7 cellular contexts compared by ENCODE assay signal in genomic region chr14:104689620-104690265, GRCh38. TPM values are rescaled to one million over a fixed set of nuclear protein-coding genes. Genes with fewer than 3 reads are reported as not detected.
DNase-seq lines count a peak whose midpoint lies in the region; ATAC-seq and TF ChIP-seq lines count a peak whose summit lies in the region.

No MANE protein-coding gene starts in this region.

- no peak for ATAC-seq in GM21367 (IDR thresholded peaks at IDR 0.05; ENCODE audit: unreplicated experiment)

- TF ChIP-seq POLR2A in GM19099 (IDR thresholded peaks at IDR 0.05; ENCODE audit: extremely low read depth, insufficient read length, low read depth): peak; percentile 53

- TF ChIP-seq EP300 in SK-N-SH (IDR thresholded peaks at IDR 0.05; ENCODE audit: borderline replicate concordance in 1 of 2, low read depth in 1 of 2, low read length in 1 of 2): no peak

- CTCF ChIA-PET in SK-N-SH (lab: Yijun Ruan, JAX): interaction anchor here (0.7 to 4.8 kb wide), 7 partner anchors 20 to 596 kb away, joined by 3 to 18 read pairs (median 3); partner anchors contain the start of gene ADSS1

- H3K4me2 ChIP-seq in SK-N-SH: peak overlapping the region; percentile 100
- peak overlapping the region; percentile 83 for H3K4me2 ChIP-seq in osteoblast (ENCODE audit: insufficient read depth, low read length)

- peaks cover 13% of the 10 kb centered on the region for H3F3A ChIP-seq in SK-N-SH (replicated peaks; ENCODE audit: insufficient read depth)

- peaks cover 52% of the 10 kb centered on the region for H3K79me2 ChIP-seq in SK-N-SH (ENCODE audit: insufficient read depth)
- H3K79me2 ChIP-seq in osteoblast (ENCODE audit: insufficient read depth, low read length): peaks cover 53% of the 10 kb centered on the region

- DNase-seq in SK-N-SH (peak; percentile 81), osteoblast (ENCODE audit: insufficient read length, low spot score, missing footprints) (peak; percentile 97), C1 segment of cervical spinal cord (lab: John Stamatoyannopoulos, UW) (no peak), NK-92 (lab: John Stamatoyannopoulos, UW; ENCODE audit: unreplicated experiment) (no peak)

- H4K20me1 ChIP-seq in SK-N-SH (ENCODE audit: insufficient read depth) (peaks cover 43% of the 10 kb centered on the region), osteoblast (ENCODE audit: insufficient read depth, low read length) (peaks cover 45% of the 10 kb centered on the region)

- no peaks in the 10 kb centered on the region for H3K9me2 ChIP-seq in SK-N-SH

- H3K4me3 ChIP-seq in SK-N-SH (ENCODE audit: low read depth in 2 of 2, low read length in 1 of 2): peak overlapping the region; percentile 87 to 91
- peak overlapping the region; percentile 68 to 71 for H3K4me3 ChIP-seq in esophagus (ENCODE audit: low read depth in 1 of 2, low read length in 2 of 2)
- H3K4me3 ChIP-seq in osteoblast (ENCODE audit: insufficient read depth, low read length): peak overlapping the region; percentile 91

- POLR2A ChIA-PET in SK-N-SH (lab: Yijun Ruan, JAX): no interaction called here

- H3K4me1 ChIP-seq in SK-N-SH (ENCODE audit: control insufficient read depth in 1 of 2, insufficient read depth in 2 of 2, low read depth in 1 of 2, low read length in 1 of 2) (peaks cover 13 to 41% of the 10 kb centered on the region in 2 experiments), esophagus (ENCODE audit: control insufficient read depth in 2 of 2, insufficient read depth in 2 of 2, low read length in 1 of 2) (peaks cover 12 to 60% of the 10 kb centered on the region in 2 donors), osteoblast (ENCODE audit: insufficient read depth, low read length) (peaks cover 20% of the 10 kb centered on the region)

- H3K36me3 ChIP-seq in SK-N-SH (replicated peaks in 1 of 2; ENCODE audit: control insufficient read depth in 1 of 2, insufficient read depth in 2 of 2, low read length in 1 of 2) (peaks cover 3 to 8% of the 10 kb centered on the region in 2 experiments), esophagus (ENCODE audit: control insufficient read depth in 2 of 2, insufficient read depth in 2 of 2, low read length in 1 of 2) (peaks cover 0 to 1% of the 10 kb centered on the region in 2 donors), osteoblast (ENCODE audit: insufficient read depth, low read length) (no peaks in the 10 kb centered on the region)

- TF ChIP-seq CTCF in SK-N-SH (IDR thresholded peaks at IDR 0.05) (no peak), osteoblast (IDR thresholded peaks at IDR 0.05; ENCODE audit: extremely low read depth, low read depth, low read length) (no peak)

- no peak for TF ChIP-seq RAD21 in SK-N-SH (IDR thresholded peaks at IDR 0.05; ENCODE audit: low read length)

- H3K27me3 ChIP-seq in SK-N-SH (ENCODE audit: insufficient read depth) (no peaks in the 10 kb centered on the region), esophagus (ENCODE audit: control insufficient read depth in 1 of 2, insufficient read depth in 2 of 2, low read length in 2 of 2) (no peaks in the 10 kb centered on the region), osteoblast (ENCODE audit: insufficient read depth, low read length) (no peaks in the 10 kb centered on the region)

- H2AFZ ChIP-seq in SK-N-SH (ENCODE audit: low read depth) (no peak overlapping the region), osteoblast (ENCODE audit: low read length) (peak overlapping the region; percentile 3)

- no peaks in the 10 kb centered on the region for H3K9me3 ChIP-seq in SK-N-SH
- no peaks in the 10 kb centered on the region for H3K9me3 ChIP-seq in esophagus (ENCODE audit: control insufficient read depth in 2 of 2, insufficient read depth in 1 of 2, low read depth in 1 of 2, low read length in 1 of 2)
- H3K9me3 ChIP-seq in osteoblast (ENCODE audit: low read depth, low read length): no peaks in the 10 kb centered on the region

- WGBS in SK-N-SH (ENCODE audit: low lambda C conversion rate): no CpG with 5 or more reads among the region's 69 CpGs
- WGBS in esophagus, 2 donors: 1% methylated on average over 58 to 69 of the region's 69 CpGs

- H3K27ac ChIP-seq in SK-N-SH (ENCODE audit: low read depth in 2 of 2, low read length in 1 of 2): peak overlapping the region; percentile 16 to 36; a peak in 3 of 4 replicates
- peak overlapping the region; percentile 20 to 82 for H3K27ac ChIP-seq in esophagus (ENCODE audit: low read depth in 2 of 2, low read length in 1 of 2)
- peak overlapping the region; percentile 61 for H3K27ac ChIP-seq in osteoblast (ENCODE audit: low read depth, low read length)

- H3K9ac ChIP-seq in SK-N-SH: peak overlapping the region; percentile 85

TF ChIP-seq in SK-N-SH, 30 proteins besides CTCF, POLR2A, EP300 and RAD21:
- TF ChIP-seq FOSL2 (IDR thresholded peaks at IDR 0.05; ENCODE audit: borderline replicate concordance, low read depth) (no peak), POLR2AphosphoS5 (IDR thresholded peaks at IDR 0.05; ENCODE audit: low read depth, low read length) (no peak), TCF12 (IDR thresholded peaks at IDR 0.05) (no peak), SMC3 (IDR thresholded peaks at IDR 0.05; ENCODE audit: low read depth, low read length) (no peak), MEF2A (IDR thresholded peaks at IDR 0.05; ENCODE audit: borderline replicate concordance, low read depth) (no peak), RCOR1 (IDR thresholded peaks at IDR 0.05; ENCODE audit: low read length) (no peak)
- TF ChIP-seq, protein P1, sequence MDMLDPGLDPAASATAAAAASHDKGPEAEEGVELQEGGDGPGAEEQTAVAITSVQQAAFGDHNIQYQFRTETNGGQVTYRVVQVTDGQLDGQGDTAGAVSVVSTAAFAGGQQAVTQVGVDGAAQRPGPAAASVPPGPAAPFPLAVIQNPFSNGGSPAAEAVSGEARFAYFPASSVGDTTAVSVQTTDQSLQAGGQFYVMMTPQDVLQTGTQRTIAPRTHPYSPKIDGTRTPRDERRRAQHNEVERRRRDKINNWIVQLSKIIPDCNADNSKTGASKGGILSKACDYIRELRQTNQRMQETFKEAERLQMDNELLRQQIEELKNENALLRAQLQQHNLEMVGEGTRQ (IDR thresholded peaks at IDR 0.05; ENCODE audit: borderline replicate concordance, low read depth, low read length): no peak
- TF ChIP-seq, protein P2, sequence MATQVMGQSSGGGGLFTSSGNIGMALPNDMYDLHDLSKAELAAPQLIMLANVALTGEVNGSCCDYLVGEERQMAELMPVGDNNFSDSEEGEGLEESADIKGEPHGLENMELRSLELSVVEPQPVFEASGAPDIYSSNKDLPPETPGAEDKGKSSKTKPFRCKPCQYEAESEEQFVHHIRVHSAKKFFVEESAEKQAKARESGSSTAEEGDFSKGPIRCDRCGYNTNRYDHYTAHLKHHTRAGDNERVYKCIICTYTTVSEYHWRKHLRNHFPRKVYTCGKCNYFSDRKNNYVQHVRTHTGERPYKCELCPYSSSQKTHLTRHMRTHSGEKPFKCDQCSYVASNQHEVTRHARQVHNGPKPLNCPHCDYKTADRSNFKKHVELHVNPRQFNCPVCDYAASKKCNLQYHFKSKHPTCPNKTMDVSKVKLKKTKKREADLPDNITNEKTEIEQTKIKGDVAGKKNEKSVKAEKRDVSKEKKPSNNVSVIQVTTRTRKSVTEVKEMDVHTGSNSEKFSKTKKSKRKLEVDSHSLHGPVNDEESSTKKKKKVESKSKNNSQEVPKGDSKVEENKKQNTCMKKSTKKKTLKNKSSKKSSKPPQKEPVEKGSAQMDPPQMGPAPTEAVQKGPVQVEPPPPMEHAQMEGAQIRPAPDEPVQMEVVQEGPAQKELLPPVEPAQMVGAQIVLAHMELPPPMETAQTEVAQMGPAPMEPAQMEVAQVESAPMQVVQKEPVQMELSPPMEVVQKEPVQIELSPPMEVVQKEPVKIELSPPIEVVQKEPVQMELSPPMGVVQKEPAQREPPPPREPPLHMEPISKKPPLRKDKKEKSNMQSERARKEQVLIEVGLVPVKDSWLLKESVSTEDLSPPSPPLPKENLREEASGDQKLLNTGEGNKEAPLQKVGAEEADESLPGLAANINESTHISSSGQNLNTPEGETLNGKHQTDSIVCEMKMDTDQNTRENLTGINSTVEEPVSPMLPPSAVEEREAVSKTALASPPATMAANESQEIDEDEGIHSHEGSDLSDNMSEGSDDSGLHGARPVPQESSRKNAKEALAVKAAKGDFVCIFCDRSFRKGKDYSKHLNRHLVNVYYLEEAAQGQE (IDR thresholded peaks at IDR 0.05; ENCODE audit: low read depth, low read length): no peak

RNA-seq across cellular contexts. Expression of gene INF2, which starts 0.3 kb away (rescaled TPM):
- polyA plus RNA-seq in SK-N-SH (2012; rRNA removed) (20.1 and 32.5 TPM in 2 replicates), esophagus (10 to 100 TPM; 26.6 to 41.9 TPM)
- polyA plus RNA-seq in SK-N-SH (2012; cell fraction: cytosol; rRNA removed): 15.4 and 20.2 TPM in 2 replicates
- polyA plus RNA-seq in SK-N-SH (2012; cell fraction: nucleus; rRNA removed): 97.9 and 115 TPM in 2 replicates
- total RNA-seq in osteoblast: 46.6 and 49.2 TPM in 2 replicates

RNA-seq across cellular contexts. Expression of gene ADSS1, which starts 34.3 kb away (rescaled TPM):
- 11.8 and 14.3 TPM in 2 replicates for polyA plus RNA-seq in SK-N-SH (2012; rRNA removed)
- polyA plus RNA-seq in SK-N-SH (2012; cell fraction: cytosol; rRNA removed): 11.0 and 11.2 TPM in 2 replicates
- 44.6 and 48.8 TPM in 2 replicates for polyA plus RNA-seq in SK-N-SH (2012; cell fraction: nucleus; rRNA removed)
- 10 to 100 TPM in 1 of 2 donors, 1 to 10 TPM in 1; 5.8 to 10.2 TPM for polyA plus RNA-seq in esophagus
- 2.1 and 4.3 TPM in 2 replicates for total RNA-seq in osteoblast

Comparison
In these comparisons a context has a peak if more than half of its experiments do, and no peak if none do; other contexts are left out.
1. DNase-seq: peak in SK-N-SH (single experiment) and osteoblast (single experiment); none in C1 segment of cervical spinal cord (0 of 14) and NK-92 (single experiment).
2. Peak in every context shown above with its lines, with median percentiles within 50 percentile points of each other: H3K27ac ChIP-seq and H3K4me3 ChIP-seq.